In genomic region chr2:96265840-96266569, GRCh38 we compare ENCODE assay signal across 7 cellular contexts. TPM values are rescaled to one million over a fixed set of nuclear protein-coding genes. Genes with fewer than 3 reads are reported as not detected.
DNase-seq lines count a peak whose midpoint lies in the region; ATAC-seq, FAIRE-seq and TF ChIP-seq lines count a peak whose summit lies in the region.

Gene CIAO1, plus strand, starts transcription at chr2:96266225. Its CDS starts 126 bp downstream, at chr2:96266351.
Gene TMEM127, minus strand, starts transcription at chr2:96265997. Its CDS starts 616 bp downstream, at chr2:96265381.

- H3K4me1 ChIP-seq in astrocyte (ENCODE audit: insufficient read depth, low read length), result peaks cover 30% of the 10 kb centered on the region

- H3K79me2 ChIP-seq in astrocyte (ENCODE audit: insufficient read depth, low read length), result peaks cover 69% of the 10 kb centered on the region

- H3K4me1 Mint-ChIP-seq in astrocyte (ENCODE audit: low read depth, unreplicated experiment), result peaks cover 15% of the 10 kb centered on the region

- peaks cover 17% of the 10 kb centered on the region for H3K36me3 ChIP-seq in astrocyte (ENCODE audit: insufficient read depth, low read length)

- H3K27ac ChIP-seq in astrocyte (ENCODE audit: low read depth, low read length), result peak within 1 kb of the TSS; percentile 81

- H3K9me3 ChIP-seq in astrocyte (ENCODE audit: insufficient read depth, low read depth, low read length), result no peaks in the 10 kb centered on the region

- FAIRE-seq in astrocyte (lab: Jason Lieb, UNC), result no peak

- peak within 1 kb of the TSS; percentile 82 for H3K27ac Mint-ChIP-seq in astrocyte (ENCODE audit: unreplicated experiment)

- H3K4me3 ChIP-seq in astrocyte (ENCODE audit: insufficient read depth, low read depth, low read length), result peak within 1 kb of the TSS; percentile 87

- peak; percentile 87 for ATAC-seq in GM18505 (IDR thresholded peaks at IDR 0.05; ENCODE audit: unreplicated experiment)
- ATAC-seq in HG02973 (IDR thresholded peaks at IDR 0.05; ENCODE audit: unreplicated experiment), result peak; percentile 87

- peak; percentile 78 for TF ChIP-seq POLR2A in GM18505 (IDR thresholded peaks at IDR 0.05; ENCODE audit: borderline replicate concordance, extremely low read depth, insufficient read depth, insufficient read length)

- peaks cover 6% of the 10 kb centered on the region for H3K36me3 Mint-ChIP-seq in astrocyte (ENCODE audit: low read depth, unreplicated experiment)

- peak within 1 kb of the TSS; percentile 96 for H3K4me3 Mint-ChIP-seq in astrocyte (ENCODE audit: unreplicated experiment)

- H3K27me3 ChIP-seq in astrocyte (ENCODE audit: insufficient read depth, low read length), result no peaks in the 10 kb centered on the region

- H2AFZ ChIP-seq in astrocyte (ENCODE audit: low read depth, low read length), result peak within 1 kb of the TSS; percentile 95

- H3K9me3 Mint-ChIP-seq in astrocyte (ENCODE audit: unreplicated experiment), result no peaks in the 10 kb centered on the region

- no peaks in the 10 kb centered on the region for H3K27me3 Mint-ChIP-seq in astrocyte (ENCODE audit: low read depth, unreplicated experiment)

- peak within 1 kb of the TSS; percentile 87 for H3K9ac ChIP-seq in astrocyte (ENCODE audit: low read length)

- no peak for TF ChIP-seq CTCF in astrocyte (IDR thresholded peaks at IDR 0.05; ENCODE audit: insufficient read depth, low read depth, low read length)

- peaks cover 49% of the 10 kb centered on the region for H4K20me1 ChIP-seq in astrocyte (ENCODE audit: insufficient read depth, low read length)

- peak; percentile 97 for DNase-seq in NCI-H2029 (lab: John Stamatoyannopoulos, UW)
- DNase-seq in T-helper 22 cell (ENCODE audit: low read depth), result peak; percentile 98
- peak; percentile 95 for DNase-seq in astrocyte (ENCODE audit: low read depth)
- DNase-seq in hepatic stellate cell (ENCODE audit: low spot score), result peak; percentile 98
- DNase-seq in renal cortical epithelial cell (ENCODE audit: low read depth), result peak; percentile 91

- peak within 1 kb of the TSS; percentile 99 for H3K4me2 ChIP-seq in astrocyte (ENCODE audit: low read length)

RNA-seq across cellular contexts. Expression of gene CIAO1, which starts in this region (rescaled TPM):
- total RNA-seq in astrocyte (56.3 and 58.6 TPM in 2 replicates), renal cortical epithelial cell (95.9 and 107 TPM in 2 replicates)

RNA-seq across cellular contexts. Expression of gene TMEM127, which starts in this region (rescaled TPM):
- total RNA-seq in astrocyte (41.7 and 45.5 TPM in 2 replicates), renal cortical epithelial cell (24.1 and 48.0 TPM in 2 replicates)

Comparison
In these comparisons a context has a peak if more than half of its experiments do, and no peak if none do; other contexts are left out.
1. Peak in every context shown above with its lines: DNase-seq, ATAC-seq, H3K4me3 ChIP-seq and H3K27ac ChIP-seq.